In genomic region chr2:190425883-190426658, GRCh38 we compare ENCODE assay signal across 18 cellular contexts. TPM values are rescaled to one million over a fixed set of nuclear protein-coding genes. Genes with fewer than 3 reads are reported as not detected.
DNase-seq lines count a peak whose midpoint lies in the region; ATAC-seq, FAIRE-seq and TF ChIP-seq lines count a peak whose summit lies in the region.
"Had no signal": no experiment of that assay in that cellular context is flagged by ENCODE, and none has a peak within 500 bp of the region (broad histone marks: within the 10 kb centered on the region; RNA-seq: fewer than 3 reads in every experiment).

No MANE protein-coding gene starts in this region.

- no peaks in the 10 kb centered on the region for H3K27me3 ChIP-seq in HepG2 (ENCODE audit: control insufficient read depth in 1 of 2, insufficient read depth in 2 of 2, low read length in 2 of 2)
- H3K27me3 ChIP-seq in right lobe of liver = no peaks in the 10 kb centered on the region
- no peaks in the 10 kb centered on the region for H3K27me3 ChIP-seq in vagina
- H3K27me3 ChIP-seq in CD4-positive, alpha-beta memory T cell (ENCODE audit: insufficient read depth, low read length) = no peaks in the 10 kb centered on the region
- H3K27me3 ChIP-seq: tibial nerve had no signal

- TF ChIP-seq POLR2A in HepG2 (IDR thresholded peaks at IDR 0.05; ENCODE audit: insufficient read depth in 1 of 2, low read depth in 2 of 2, low read length in 2 of 2) = no peak
- no peak for TF ChIP-seq POLR2A in right lobe of liver (IDR thresholded peaks at IDR 0.05)
- TF ChIP-seq POLR2A in vagina (IDR thresholded peaks at IDR 0.05) = no peak

- in situ Hi-C loops in HepG2 (cut with HindIII; ENCODE audit: extremely low pct_ligation_motif_present, low pct_unique_long_range_greater_than_20kb) = no loop called here

- TF ChIP-seq RAD21 in HepG2 (CRISPR knock-in tag; IDR thresholded peaks at IDR 0.05) = no peak

- H3K9me3 ChIP-seq in HepG2 (ENCODE audit: low read length) (no peaks in the 10 kb centered on the region), right lobe of liver (no peaks in the 10 kb centered on the region), vagina (no peaks in the 10 kb centered on the region)
- no peaks in the 10 kb centered on the region for H3K9me3 ChIP-seq in CD4-positive, alpha-beta memory T cell (ENCODE audit: control insufficient read depth in 1 of 2, low read length in 2 of 2)
- H3K9me3 ChIP-seq: HAP-1, psoas muscle had no signal

- CTCF ChIA-PET in HepG2 (lab: Yijun Ruan, JAX; ENCODE audit: low intra/inter-chr PET ratio, low total read pairs) = no interaction called here
- CTCF ChIA-PET in CD4-positive, alpha-beta memory T cell (lab: Charles Lee; ENCODE audit: partially characterized antibody) = no interaction called here

- H3K27ac ChIP-seq in HepG2 (ENCODE audit: extremely low read length, insufficient read depth, low read length) = no peak overlapping the region
- H3K27ac ChIP-seq in right lobe of liver = no peak overlapping the region
- no peak overlapping the region for H3K27ac ChIP-seq in vagina
- no peak overlapping the region for H3K27ac ChIP-seq in CD4-positive, alpha-beta memory T cell (ENCODE audit: low read depth, low read length)
- H3K27ac ChIP-seq: psoas muscle, tibial nerve had no signal

- peaks cover 14% of the 10 kb centered on the region for H3K36me3 Mint-ChIP-seq in central memory CD8-positive, alpha-beta T cell (ENCODE audit: insufficient read depth)
- peaks cover 30 to 39% of the 10 kb centered on the region in 2 donors for H3K36me3 Mint-ChIP-seq in CD4-positive, alpha-beta memory T cell

- no peak for TF ChIP-seq EP300 in HepG2 (IDR thresholded peaks at IDR 0.05; ENCODE audit: low read depth in 2 of 2, low read length in 2 of 2)
- no peak for TF ChIP-seq EP300 in HepG2 (CRISPR knock-in tag; IDR thresholded peaks at IDR 0.05; ENCODE audit: borderline replicate concordance)

- intact Hi-C loops in HepG2 (cut with micrococcal nuclease; ENCODE audit: unreplicated experiment) = no loop called here
- intact Hi-C loops in right lobe of liver (cut with DNase I) = no loop called here
- intact Hi-C loops in vagina (cut with DNase I) = no loop called here
- intact Hi-C loops in CD4-positive, alpha-beta memory T cell (cut with micrococcal nuclease) = no loop called here

- TF ChIP-seq CTCF in HepG2 (CRISPR knock-in tag; IDR thresholded peaks at IDR 0.05) = no peak
- no peak for TF ChIP-seq CTCF in right lobe of liver (IDR thresholded peaks at IDR 0.05)
- TF ChIP-seq CTCF in vagina (IDR thresholded peaks at IDR 0.05) = no peak

- H3K36me3 ChIP-seq in HepG2 (replicated peaks in 1 of 2; ENCODE audit: control insufficient read depth in 1 of 2, insufficient read depth in 2 of 2, low read length in 2 of 2) (no peaks in the 10 kb centered on the region), right lobe of liver (no peaks in the 10 kb centered on the region), vagina (peaks cover 0 to 5% of the 10 kb centered on the region in 2 donors)
- no peaks in the 10 kb centered on the region for H3K36me3 ChIP-seq in CD4-positive, alpha-beta memory T cell (ENCODE audit: insufficient read depth, low read length)
- H3K36me3 ChIP-seq: HAP-1 had no signal

- no peaks in the 10 kb centered on the region for H3K4me1 ChIP-seq in HepG2 (ENCODE audit: insufficient read depth, low read length)
- no peaks in the 10 kb centered on the region for H3K4me1 ChIP-seq in right lobe of liver
- H3K4me1 ChIP-seq in vagina = peaks cover 14% of the 10 kb centered on the region
- H3K4me1 ChIP-seq in CD4-positive, alpha-beta memory T cell (ENCODE audit: insufficient read depth, low read length) = peaks cover 18% of the 10 kb centered on the region
- H3K4me1 ChIP-seq: HAP-1, psoas muscle had no signal

- H3K4me3 ChIP-seq in HepG2 (replicated peaks in 1 of 3; ENCODE audit: insufficient read depth in 1 of 3, low read depth in 2 of 3, low read length in 3 of 3) = no peak overlapping the region
- no peak overlapping the region for H3K4me3 ChIP-seq in right lobe of liver
- H3K4me3 ChIP-seq in vagina = no peak overlapping the region
- H3K4me3 ChIP-seq in CD4-positive, alpha-beta memory T cell (ENCODE audit: low read length in 2 of 2) = no peak overlapping the region
- H3K4me3 ChIP-seq: HAP-1, psoas muscle, tibial nerve had no signal

- no peak overlapping the region for H3K9ac ChIP-seq in HepG2 (ENCODE audit: insufficient read depth, low read depth, low read length)

- POLR2A ChIA-PET in HepG2 (lab: Yijun Ruan, JAX) = no interaction called here
- POLR2A ChIA-PET in CD4-positive, alpha-beta memory T cell (lab: Charles Lee; ENCODE audit: partially characterized antibody) = no interaction called here

- H2AFZ ChIP-seq in HepG2 (ENCODE audit: low read length) = no peak overlapping the region

- H4K20me1 ChIP-seq in HepG2 (ENCODE audit: insufficient read depth, low read length) = no peaks in the 10 kb centered on the region

- H3K79me2 ChIP-seq in HepG2 (ENCODE audit: insufficient read depth, low read length) = no peaks in the 10 kb centered on the region

- H3K9me3 Mint-ChIP-seq in central memory CD8-positive, alpha-beta T cell = no peaks in the 10 kb centered on the region
- H3K9me3 Mint-ChIP-seq in CD4-positive, alpha-beta memory T cell = no peaks in the 10 kb centered on the region

- no peak overlapping the region for H3K4me2 ChIP-seq in HepG2 (ENCODE audit: low read depth, low read length)

- BruUV-seq in HepG2 (replicated peaks; lab: Mats Ljungman, UMichigan) = no TSS peak

- ATAC-seq in HepG2 = no peak
- ATAC-seq in right lobe of liver = no peak
- ATAC-seq in central memory CD8-positive, alpha-beta T cell (replicated peaks; ENCODE audit: extremely low read depth, poor library complexity, severe bottlenecking) = no peak
- ATAC-seq in GM21367 (IDR thresholded peaks at IDR 0.05; ENCODE audit: unreplicated experiment) = no peak
- ATAC-seq: activated CD4-positive, CD25-positive, alpha-beta regulatory T cell treated with anti-CD3 and anti-CD28 coated beads, Interleukin-2, amount 50 U/mL, for 24 hours had no signal

- peak overlapping the region; percentile 84 for H3K27ac Mint-ChIP-seq in central memory CD8-positive, alpha-beta T cell (ENCODE audit: low read depth)
- peak overlapping the region in 3 of 7 donors; percentile 5 to 25 (median 25) for H3K27ac Mint-ChIP-seq in CD4-positive, alpha-beta memory T cell

- peaks cover 77% of the 10 kb centered on the region for H3K4me1 Mint-ChIP-seq in central memory CD8-positive, alpha-beta T cell
- peaks cover 35 to 67% (median 53%) of the 10 kb centered on the region in 4 donors for H3K4me1 Mint-ChIP-seq in CD4-positive, alpha-beta memory T cell

- no peak for DNase-seq in HepG2 (ENCODE audit: low spot score)
- no peak for DNase-seq in right lobe of liver
- peak; percentile 62 for DNase-seq in OCI-M1 (lab: John Stamatoyannopoulos, UW)
- no peak for DNase-seq in central memory CD8-positive, alpha-beta T cell (ENCODE audit: low spot score in 2 of 2)
- no peak for DNase-seq in vagina (ENCODE audit: extremely low spot score in 2 of 2)
- DNase-seq in CD4-positive, alpha-beta memory T cell = no peak
- DNase-seq: cerebellar nuclear complex, DMS79 treated with DMSO at 0.1 percent for 48 hours, hippocampal formation, left colon, mesenchymal stem cell, NCI-H146, occipital lobe, psoas muscle had no signal

- FAIRE-seq in HepG2 (lab: Jason Lieb, UNC) = no peak

- no peak overlapping the region for H3K4me3 Mint-ChIP-seq in central memory CD8-positive, alpha-beta T cell
- peak overlapping the region in 3 of 8 donors; percentile 9 to 21 (median 9) for H3K4me3 Mint-ChIP-seq in CD4-positive, alpha-beta memory T cell

- no peaks in the 10 kb centered on the region for H3K27me3 Mint-ChIP-seq in central memory CD8-positive, alpha-beta T cell
- no peaks in the 10 kb centered on the region for H3K27me3 Mint-ChIP-seq in CD4-positive, alpha-beta memory T cell

TF ChIP-seq in HepG2, 621 proteins besides CTCF, POLR2A, EP300 and RAD21 (continues in another document):
- no peak for TF ChIP-seq ZNF101 (CRISPR knock-in tag; IDR thresholded peaks at IDR 0.05; ENCODE audit: borderline replicate concordance, low read depth)
- TF ChIP-seq TIGD3 (CRISPR knock-in tag; IDR thresholded peaks at IDR 0.05; ENCODE audit: borderline replicate concordance) = no peak

RNA-seq across cellular contexts. Expression of gene MFSD6, which starts 17.9 kb away (rescaled TPM):
- total RNA-seq in HepG2 (2016; rRNA removed; fragmentation: Illumina TruSeq; extraction: Trizol) (0.59 and 1.4 TPM in 2 replicates), right lobe of liver (10 to 100 TPM in 1 of 6 experiments, 1 to 10 TPM in 5; 1.5 to 14.8 (median 4.1) TPM), vagina (84.7 TPM)
- 0.09 and 0.10 TPM in 2 replicates for total RNA-seq in HepG2 (2016; cell fraction: cytosol; rRNA removed; fragmentation: Illumina TruSeq; extraction: Trizol; ENCODE audit: low read depth)
- 0.77 and 1.3 TPM in 2 replicates for total RNA-seq in HepG2 (2016; cell fraction: insoluble cytoplasmic fraction; rRNA removed; fragmentation: Illumina TruSeq; extraction: Trizol)
- total RNA-seq in HepG2 (2016; cell fraction: membrane; rRNA removed; fragmentation: Illumina TruSeq; extraction: Trizol) = 0.45 and 0.59 TPM in 2 replicates
- total RNA-seq in HepG2 (2016; cell fraction: nucleus; rRNA removed; fragmentation: Illumina TruSeq; extraction: Trizol) = 1.6 and 1.7 TPM in 2 replicates
- polyA plus RNA-seq in HepG2 (2011; rRNA removed) = 0.71 and 0.92 TPM in 2 replicates
- polyA plus RNA-seq in HepG2 (2011; cell fraction: cytosol; rRNA removed) = 0.88 and 0.89 TPM in 2 replicates
- polyA plus RNA-seq in HepG2 (2011; cell fraction: nucleus; rRNA removed) = 0.47 and 0.69 TPM in 2 replicates
- polyA plus RNA-seq in HepG2 (2012) = 1.4 and 1.9 TPM in 2 replicates
- 0.06 and 0.28 TPM in 2 replicates for polyA plus RNA-seq in HepG2 (2016; cell fraction: cytosol; fragmentation: Illumina TruSeq; extraction: Trizol; ENCODE audit: low read depth)
- 0.70 and 0.86 TPM in 2 replicates for polyA plus RNA-seq in HepG2 (2016; cell fraction: insoluble cytoplasmic fraction; fragmentation: Illumina TruSeq; extraction: Trizol; ENCODE audit: low read depth)
- 0.20 and 0.27 TPM in 2 replicates for polyA plus RNA-seq in HepG2 (2016; cell fraction: membrane; fragmentation: Illumina TruSeq; extraction: Trizol; ENCODE audit: low read depth)
- 1.6 and 1.9 TPM in 2 replicates for polyA plus RNA-seq in HepG2 (2016; cell fraction: nucleus; fragmentation: Illumina TruSeq; extraction: Trizol; ENCODE audit: insufficient read depth, low read depth)
- 0.90 and 8.2 TPM in 2 replicates for polyA minus RNA-seq in HepG2 (2011; rRNA and poly(A)+ RNA removed; ENCODE audit: low replicate concordance)
- 1.8 and 2.0 TPM in 2 replicates for polyA minus RNA-seq in HepG2 (2011; cell fraction: cytosol; rRNA and poly(A)+ RNA removed)
- 2.7 and 5.1 TPM in 2 replicates for polyA minus RNA-seq in HepG2 (2011; cell fraction: nucleus; rRNA and poly(A)+ RNA removed)
- 10 to 100 TPM; 38.3 to 47.5 TPM for total RNA-seq in CD4-positive, alpha-beta memory T cell
- polyA plus RNA-seq in CD4-positive, alpha-beta memory T cell = 10 to 100 TPM in 1 of 2 donors, 1 to 10 TPM in 1; 7.7 to 29.1 TPM
